In genomic region chr20:610130-611046, GRCh38 we compare ENCODE assay signal across 8 cellular contexts. TPM values are rescaled to one million over a fixed set of nuclear protein-coding genes. Genes with fewer than 3 reads are reported as not detected.
A peak's percentile ranks its signal among the peaks of the same experiment; 100 is the strongest.
DNase-seq lines count a peak whose midpoint lies in the region; ATAC-seq and TF ChIP-seq lines count a peak whose summit lies in the region.

A gene with protein sequence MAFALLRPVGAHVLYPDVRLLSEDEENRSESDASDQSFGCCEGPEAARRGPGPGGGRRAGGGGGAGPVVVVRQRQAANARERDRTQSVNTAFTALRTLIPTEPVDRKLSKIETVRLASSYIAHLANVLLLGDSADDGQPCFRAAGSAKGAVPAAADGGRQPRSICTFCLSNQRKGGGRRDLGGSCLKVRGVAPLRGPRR (minus strand): TSS chr20:610309. CDS start chr20:610237, 72 bp downstream.

- H3K4me3 ChIP-seq in right atrium auricular region, result peak within 1 kb of the TSS; percentile 48 to 64

- H3K36me3 Mint-ChIP-seq in activated CD4-positive, alpha-beta T cell treated with anti-CD3 and anti-CD28 coated beads for 36 hours (ENCODE audit: low read depth), result no peaks in the 10 kb centered on the region
- H3K36me3 Mint-ChIP-seq in activated CD4-positive, alpha-beta T cell treated with anti-CD3 and anti-CD28 coated beads, Interleukin-2, amount 10 ng/mL, durations not matched to agents 7 days and 5 days (ENCODE audit: low read depth), result no peaks in the 10 kb centered on the region
- no peaks in the 10 kb centered on the region for H3K36me3 Mint-ChIP-seq in activated CD8-positive, alpha-beta T cell treated with anti-CD3 and anti-CD28 coated beads for 36 hours (ENCODE audit: low read depth)

- H3K9me3 Mint-ChIP-seq in activated CD4-positive, alpha-beta T cell treated with anti-CD3 and anti-CD28 coated beads for 36 hours (ENCODE audit: low read depth), result no peaks in the 10 kb centered on the region
- no peaks in the 10 kb centered on the region for H3K9me3 Mint-ChIP-seq in activated CD4-positive, alpha-beta T cell treated with anti-CD3 and anti-CD28 coated beads, Interleukin-2, amount 10 ng/mL, durations not matched to agents 7 days and 5 days
- H3K9me3 Mint-ChIP-seq in activated CD8-positive, alpha-beta T cell treated with anti-CD3 and anti-CD28 coated beads for 36 hours, result no peaks in the 10 kb centered on the region
- H3K9me3 Mint-ChIP-seq in stimulated activated naive CD8-positive, alpha-beta T cell treated with anti-CD3 and anti-CD28 coated beads, Interleukin-15, amount 100 ng/mL, for 72 hours, result no peaks in the 10 kb centered on the region

- H3K27ac ChIP-seq in right atrium auricular region, result peak within 1 kb of the TSS; percentile 83 to 89

- peaks cover 6% of the 10 kb centered on the region for H3K4me1 Mint-ChIP-seq in activated CD4-positive, alpha-beta T cell treated with anti-CD3 and anti-CD28 coated beads for 36 hours
- peaks cover 9% of the 10 kb centered on the region for H3K4me1 Mint-ChIP-seq in activated CD4-positive, alpha-beta T cell treated with anti-CD3 and anti-CD28 coated beads, Interleukin-2, amount 10 ng/mL, durations not matched to agents 7 days and 5 days
- peaks cover 4% of the 10 kb centered on the region for H3K4me1 Mint-ChIP-seq in activated CD8-positive, alpha-beta T cell treated with anti-CD3 and anti-CD28 coated beads for 36 hours (ENCODE audit: low read depth)
- H3K4me1 Mint-ChIP-seq in stimulated activated naive CD8-positive, alpha-beta T cell treated with anti-CD3 and anti-CD28 coated beads, Interleukin-15, amount 100 ng/mL, for 72 hours, result peaks cover 15% of the 10 kb centered on the region

- no peaks in the 10 kb centered on the region for H3K9me3 ChIP-seq in right atrium auricular region

- no peak for TF ChIP-seq CTCF in activated CD8-positive, alpha-beta T cell treated with anti-CD3 and anti-CD28 coated beads for 36 hours (IDR thresholded peaks at IDR 0.05)
- no peak for TF ChIP-seq CTCF in right atrium auricular region (IDR thresholded peaks at IDR 0.05)

- no peaks in the 10 kb centered on the region for H3K27me3 ChIP-seq in right atrium auricular region

- no peak within 1 kb of the TSS for H3K4me3 Mint-ChIP-seq in activated CD4-positive, alpha-beta T cell treated with anti-CD3 and anti-CD28 coated beads for 36 hours
- H3K4me3 Mint-ChIP-seq in activated CD4-positive, alpha-beta T cell treated with anti-CD3 and anti-CD28 coated beads, Interleukin-2, amount 10 ng/mL, durations not matched to agents 7 days and 5 days, result no peak within 1 kb of the TSS
- no peak within 1 kb of the TSS for H3K4me3 Mint-ChIP-seq in activated CD8-positive, alpha-beta T cell treated with anti-CD3 and anti-CD28 coated beads for 36 hours
- H3K4me3 Mint-ChIP-seq in stimulated activated naive CD8-positive, alpha-beta T cell treated with anti-CD3 and anti-CD28 coated beads, Interleukin-15, amount 100 ng/mL, for 72 hours, result peak within 1 kb of the TSS; percentile 31 to 45

- intact Hi-C loops in activated CD4-positive, alpha-beta T cell treated with anti-CD3 and anti-CD28 coated beads for 36 hours (cut with DNase I, micrococcal nuclease), result no loop called here
- intact Hi-C loops in activated CD8-positive, alpha-beta T cell treated with anti-CD3 and anti-CD28 coated beads for 36 hours (cut with micrococcal nuclease), result no loop called here

- no peaks in the 10 kb centered on the region for H3K36me3 ChIP-seq in right atrium auricular region

- CTCF ChIA-PET in activated CD4-positive, alpha-beta T cell treated with anti-CD3 and anti-CD28 coated beads for 36 hours (lab: Charles Lee), result interaction anchor here (0.6 to 1.2 kb wide), 2 partner anchors 8 to 422 kb away, joined by 3 to 8 read pairs; no protein-coding TSS in a partner anchor
- CTCF ChIA-PET in activated CD4-positive, alpha-beta T cell treated with anti-CD3 and anti-CD28 coated beads, Interleukin-2, amount 10 ng/mL, durations not matched to agents 7 days and 5 days (lab: Charles Lee), result interaction anchor here (0.7 to 1.3 kb wide), 2 partner anchors 11 to 48 kb away, joined by 3 to 4 read pairs; no protein-coding TSS in a partner anchor
- CTCF ChIA-PET in activated CD8-positive, alpha-beta T cell treated with anti-CD3 and anti-CD28 coated beads for 36 hours (lab: Charles Lee), result interaction anchor here (1.3 to 1.7 kb wide), 2 partner anchors 35 to 57 kb away, joined by 4 to 6 read pairs; no protein-coding TSS in a partner anchor

- H3K27me3 Mint-ChIP-seq in activated CD4-positive, alpha-beta T cell treated with anti-CD3 and anti-CD28 coated beads for 36 hours, result peaks cover 48% of the 10 kb centered on the region
- H3K27me3 Mint-ChIP-seq in activated CD4-positive, alpha-beta T cell treated with anti-CD3 and anti-CD28 coated beads, Interleukin-2, amount 10 ng/mL, durations not matched to agents 7 days and 5 days, result peaks cover 59% of the 10 kb centered on the region
- peaks cover 51% of the 10 kb centered on the region for H3K27me3 Mint-ChIP-seq in activated CD8-positive, alpha-beta T cell treated with anti-CD3 and anti-CD28 coated beads for 36 hours
- H3K27me3 Mint-ChIP-seq in stimulated activated naive CD8-positive, alpha-beta T cell treated with anti-CD3 and anti-CD28 coated beads, Interleukin-15, amount 100 ng/mL, for 72 hours, result peaks cover 72% of the 10 kb centered on the region

- DNase-seq in activated CD4-positive, alpha-beta T cell treated with anti-CD3 and anti-CD28 coated beads for 36 hours, result peak; percentile 54
- no peak for DNase-seq in activated CD4-positive, alpha-beta T cell treated with anti-CD3 and anti-CD28 coated beads, Interleukin-2, amount 10 ng/mL, durations not matched to agents 7 days and 5 days
- DNase-seq in activated CD8-positive, alpha-beta T cell treated with anti-CD3 and anti-CD28 coated beads for 36 hours, result peak; percentile 14
- DNase-seq in right atrium auricular region (ENCODE audit: low spot score), result no peak
- DNase-seq in stimulated activated naive CD8-positive, alpha-beta T cell treated with anti-CD3 and anti-CD28 coated beads, Interleukin-15, amount 100 ng/mL, for 72 hours, result peak in 1 of 2 donors; percentile 22

- ATAC-seq in activated CD4-positive, alpha-beta T cell treated with anti-CD3 and anti-CD28 coated beads for 36 hours, result peak; percentile 84
- peak; percentile 82 for ATAC-seq in activated CD8-positive, alpha-beta T cell treated with anti-CD3 and anti-CD28 coated beads for 36 hours
- peak; percentile 70 for ATAC-seq in stimulated activated naive CD8-positive, alpha-beta T cell treated with anti-CD3 and anti-CD28 coated beads, Interleukin-15, amount 100 ng/mL, for 72 hours
- ATAC-seq in HG02970 (IDR thresholded peaks at IDR 0.05; ENCODE audit: low FRiP score, unreplicated experiment) (no peak), HG02642 (IDR thresholded peaks at IDR 0.05; ENCODE audit: poor library complexity, unreplicated experiment) (no peak), HG02571 (IDR thresholded peaks at IDR 0.05; ENCODE audit: unreplicated experiment) (no peak)

- peaks cover 2 to 34% of the 10 kb centered on the region in 2 donors for H3K4me1 ChIP-seq in right atrium auricular region

- no peak within 1 kb of the TSS for H3K27ac Mint-ChIP-seq in activated CD4-positive, alpha-beta T cell treated with anti-CD3 and anti-CD28 coated beads for 36 hours
- H3K27ac Mint-ChIP-seq in activated CD4-positive, alpha-beta T cell treated with anti-CD3 and anti-CD28 coated beads, Interleukin-2, amount 10 ng/mL, durations not matched to agents 7 days and 5 days, result no peak within 1 kb of the TSS
- no peak within 1 kb of the TSS for H3K27ac Mint-ChIP-seq in activated CD8-positive, alpha-beta T cell treated with anti-CD3 and anti-CD28 coated beads for 36 hours
- H3K27ac Mint-ChIP-seq in stimulated activated naive CD8-positive, alpha-beta T cell treated with anti-CD3 and anti-CD28 coated beads, Interleukin-15, amount 100 ng/mL, for 72 hours, result no peak within 1 kb of the TSS

- POLR2A ChIA-PET in activated CD4-positive, alpha-beta T cell treated with anti-CD3 and anti-CD28 coated beads for 36 hours (lab: Charles Lee), result no interaction called here
- POLR2A ChIA-PET in activated CD4-positive, alpha-beta T cell treated with anti-CD3 and anti-CD28 coated beads, Interleukin-2, amount 10 ng/mL, durations not matched to agents 7 days and 5 days (lab: Charles Lee), result no interaction called here
- POLR2A ChIA-PET in activated CD8-positive, alpha-beta T cell treated with anti-CD3 and anti-CD28 coated beads for 36 hours (lab: Charles Lee), result no interaction called here

RNA-seq across cellular contexts. Expression of the gene that starts here (rescaled TPM):
- not detected for total RNA-seq in activated CD4-positive, alpha-beta T cell treated with anti-CD3 and anti-CD28 coated beads for 36 hours
- total RNA-seq in activated CD4-positive, alpha-beta T cell treated with anti-CD3 and anti-CD28 coated beads, Interleukin-2, amount 10 ng/mL, durations not matched to agents 7 days and 5 days, result not detected
- under 1 TPM in 1 of 2 experiments, not detected in 1; 0.23 TPM for total RNA-seq in activated CD8-positive, alpha-beta T cell treated with anti-CD3 and anti-CD28 coated beads for 36 hours
- total RNA-seq in right atrium auricular region, result 1 to 10 TPM; 4.9 to 8.0 TPM

Comparison
In these comparisons a context has a peak if more than half of its experiments do, and no peak if none do; other contexts are left out.
1. RNA of the gene that starts here (total RNA-seq): 4.9 to 8.0 TPM in right atrium auricular region; 0.23 TPM in activated CD8-positive, alpha-beta T cell treated with anti-CD3 and anti-CD28 coated beads for 36 hours, not detected in activated CD4-positive, alpha-beta T cell treated with anti-CD3 and anti-CD28 coated beads for 36 hours and not detected in activated CD4-positive, alpha-beta T cell treated with anti-CD3 and anti-CD28 coated beads, Interleukin-2, amount 10 ng/mL, durations not matched to agents 7 days and 5 days; every median in the first group is over 4 times any median in the second.
2. Peak in DNase-seq and ATAC-seq in activated CD4-positive, alpha-beta T cell treated with anti-CD3 and anti-CD28 coated beads for 36 hours; RNA of the gene not detected or under 1 TPM.
3. Peak in DNase-seq and ATAC-seq in activated CD8-positive, alpha-beta T cell treated with anti-CD3 and anti-CD28 coated beads for 36 hours; RNA of the gene not detected or under 1 TPM.
4. H3K4me3 Mint-ChIP-seq: peak in stimulated activated naive CD8-positive, alpha-beta T cell treated with anti-CD3 and anti-CD28 coated beads, Interleukin-15, amount 100 ng/mL, for 72 hours (2 of 2); none in activated CD4-positive, alpha-beta T cell treated with anti-CD3 and anti-CD28 coated beads for 36 hours (single experiment), activated CD4-positive, alpha-beta T cell treated with anti-CD3 and anti-CD28 coated beads, Interleukin-2, amount 10 ng/mL, durations not matched to agents 7 days and 5 days (single experiment) and activated CD8-positive, alpha-beta T cell treated with anti-CD3 and anti-CD28 coated beads for 36 hours (single experiment).